In the genomic region with DNA sequence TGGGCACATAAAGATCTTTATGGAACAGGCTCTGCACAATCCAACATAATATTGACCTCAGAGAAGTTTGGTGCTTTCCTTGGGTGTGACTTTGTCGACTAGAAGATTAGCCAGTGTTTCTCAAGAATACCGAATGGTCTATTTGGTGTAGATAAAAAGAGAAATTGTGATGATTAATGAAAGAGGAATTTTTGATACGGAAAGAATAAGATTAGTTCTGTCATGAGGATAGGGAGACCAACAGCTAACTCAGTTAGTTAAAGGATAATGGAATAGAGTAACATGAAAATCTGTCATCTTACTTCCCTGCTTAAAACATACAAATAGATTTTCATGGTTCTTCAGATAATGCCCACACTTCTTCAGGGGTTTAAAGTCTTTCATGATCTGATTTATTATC, we compare ENCODE assay signal across 37 cellular contexts. TPM values are rescaled to one million over a fixed set of nuclear protein-coding genes. Genes with fewer than 3 reads are reported as not detected.
"Had no signal": no experiment of that assay in that cellular context is flagged by ENCODE, and none has a peak within 500 bp of the region (broad histone marks: within the 10 kb centered on the region; RNA-seq: fewer than 3 reads in every experiment).

No MANE protein-coding gene starts in this region.

- H3K4me1 ChIP-seq: adrenal gland, body of pancreas, esophagus muscularis mucosa, foreskin keratinocyte had no signal

- H3K36me3 Mint-ChIP-seq: activated CD8-positive, alpha-beta memory T cell treated with anti-CD3 and anti-CD28 coated beads, Interleukin-2, amount 10 ng/mL, durations not matched to agents 7 days and 5 days; activated naive CD4-positive, alpha-beta T cell treated with anti-CD3 and anti-CD28 coated beads, Interleukin-2, amount 50 U/mL, for 24 hours; activated naive CD8-positive, alpha-beta T cell treated with anti-CD3 and anti-CD28 coated beads for 36 hours had no signal

- H3K27ac ChIP-seq: adrenal gland, body of pancreas, esophagus muscularis mucosa, foreskin keratinocyte, gastrocnemius medialis, heart left ventricle, WERI-Rb-1 had no signal

- H3K4me1 Mint-ChIP-seq: activated B cell treated with CpG ODN at 0.5 μM for 24 hours; activated CD8-positive, alpha-beta memory T cell treated with anti-CD3 and anti-CD28 coated beads, Interleukin-2, amount 10 ng/mL, durations not matched to agents 7 days and 5 days; activated naive CD4-positive, alpha-beta T cell treated with anti-CD3 and anti-CD28 coated beads, Interleukin-2, amount 50 U/mL, for 24 hours; activated naive CD8-positive, alpha-beta T cell treated with anti-CD3 and anti-CD28 coated beads for 36 hours; activated naive CD8-positive, alpha-beta T cell treated with anti-CD3 and anti-CD28 coated beads, Interleukin-2, amount 50 U/mL, for 24 hours; T-helper 17 cell had no signal

- H3K4me3 Mint-ChIP-seq: activated B cell treated with CpG ODN at 0.5 μM for 24 hours; activated CD8-positive, alpha-beta memory T cell treated with anti-CD3 and anti-CD28 coated beads, Interleukin-2, amount 10 ng/mL, durations not matched to agents 7 days and 5 days; activated CD8-positive, alpha-beta T cell treated with anti-CD3 and anti-CD28 coated beads, Interleukin-2, amount 10 ng/mL, durations not matched to agents 7 days and 5 days; activated naive CD4-positive, alpha-beta T cell treated with anti-CD3 and anti-CD28 coated beads for 36 hours; activated naive CD4-positive, alpha-beta T cell treated with anti-CD3 and anti-CD28 coated beads, Interleukin-2, amount 50 U/mL, for 24 hours; activated naive CD8-positive, alpha-beta T cell treated with anti-CD3 and anti-CD28 coated beads for 36 hours; activated naive CD8-positive, alpha-beta T cell treated with anti-CD3 and anti-CD28 coated beads, Interleukin-2, amount 50 U/mL, for 24 hours; activated T-helper 1 cell treated with anti-CD3 and anti-CD28 coated beads, Interleukin-12 subunit alpha, Interleukin-12 subunit beta, Interleukin-2, Interleukin-4 antibody, amounts not matched to agents 30 ng/mL and 10 ng/mL and 1 ng/mL, durations not matched to agents 14 hours and 24 hours and 36 hours; effector memory CD8-positive, alpha-beta T cell; T-helper 17 cell; T-helper 2 cell treated with Interferon-gamma antibody and Interleukin-4, amounts not matched to agents 5 μg/mL and 100 μg/mL, for 36 hours had no signal

- H3K4me3 ChIP-seq: adrenal gland, body of pancreas, esophagus muscularis mucosa, gastrocnemius medialis, heart left ventricle had no signal

- H3K27me3 ChIP-seq: body of pancreas, esophagus muscularis mucosa, foreskin keratinocyte, gastrocnemius medialis had no signal

- ATAC-seq: activated CD4-positive, CD25-positive, alpha-beta regulatory T cell treated with anti-CD3 and anti-CD28 coated beads, Interleukin-2, amount 50 U/mL, for 24 hours; activated CD8-positive, alpha-beta memory T cell treated with anti-CD3 and anti-CD28 coated beads, Interleukin-2, amount 10 ng/mL, durations not matched to agents 7 days and 5 days; activated CD8-positive, alpha-beta T cell treated with anti-CD3 and anti-CD28 coated beads, Interleukin-2, amount 10 ng/mL, durations not matched to agents 7 days and 5 days; activated naive CD8-positive, alpha-beta T cell treated with anti-CD3 and anti-CD28 coated beads, Interleukin-2, amount 50 U/mL, for 24 hours; body of pancreas; effector memory CD8-positive, alpha-beta T cell; foreskin keratinocyte; gastrocnemius medialis; heart left ventricle; T-helper 17 cell had no signal

- DNase-seq: activated B cell treated with CpG ODN at 0.5 μM for 24 hours; activated CD4-positive, alpha-beta T cell treated with anti-CD3 and anti-CD28 coated beads for 48 hours; activated CD4-positive, alpha-beta T cell treated with anti-CD3 and anti-CD28 coated beads, Interleukin-2, amount 50 U/mL, for 1 hour; activated CD4-positive, alpha-beta T cell treated with anti-CD3 and anti-CD28 coated beads, Interleukin-2, amount 50 U/mL, for 48 hours; activated CD8-positive, alpha-beta memory T cell treated with anti-CD3 and anti-CD28 coated beads, Interleukin-2, amount 10 ng/mL, durations not matched to agents 7 days and 5 days; activated CD8-positive, alpha-beta memory T cell treated with anti-CD3 and anti-CD28 coated beads, Interleukin-2, amount 50 U/mL, for 4 hours; activated CD8-positive, alpha-beta T cell treated with anti-CD3 and anti-CD28 coated beads, Interleukin-2, amount 10 ng/mL, durations not matched to agents 7 days and 5 days; activated effector memory CD4-positive, alpha-beta T cell treated with anti-CD3 and anti-CD28 coated beads, Interleukin-2, amount 50 U/mL, for 16 hours; activated naive CD4-positive, alpha-beta T cell treated with anti-CD3 and anti-CD28 coated beads for 36 hours; activated naive CD8-positive, alpha-beta T cell treated with anti-CD3 and anti-CD28 coated beads for 36 hours; activated naive CD8-positive, alpha-beta T cell treated with anti-CD3 and anti-CD28 coated beads, Interleukin-2, amount 50 U/mL, for 24 hours; activated T-cell treated with anti-CD3 and anti-CD28 coated beads, Interleukin-2, amount 50 U/mL, for 1 hour; activated T-cell treated with anti-CD3 and anti-CD28 coated beads, Interleukin-2, amount 50 U/mL, for 48 hours; adrenal gland; amygdala; aorta; body of pancreas; caudate nucleus; cortex of kidney; dermis blood vessel endothelial cell; effector CD4-positive, alpha-beta T cell; effector memory CD8-positive, alpha-beta T cell; erythroblast; foreskin keratinocyte; gastrocnemius medialis; glutamatergic neuron; heart left ventricle; T-helper 17 cell; T1000; WERI-Rb-1 had no signal

- H3K27ac Mint-ChIP-seq: activated B cell treated with CpG ODN at 0.5 μM for 24 hours; activated CD8-positive, alpha-beta memory T cell treated with anti-CD3 and anti-CD28 coated beads, Interleukin-2, amount 10 ng/mL, durations not matched to agents 7 days and 5 days; activated CD8-positive, alpha-beta T cell treated with anti-CD3 and anti-CD28 coated beads, Interleukin-2, amount 10 ng/mL, durations not matched to agents 7 days and 5 days; activated naive CD4-positive, alpha-beta T cell treated with anti-CD3 and anti-CD28 coated beads for 36 hours; activated naive CD4-positive, alpha-beta T cell treated with anti-CD3 and anti-CD28 coated beads, Interleukin-2, amount 50 U/mL, for 24 hours; activated naive CD8-positive, alpha-beta T cell treated with anti-CD3 and anti-CD28 coated beads for 36 hours; activated naive CD8-positive, alpha-beta T cell treated with anti-CD3 and anti-CD28 coated beads, Interleukin-2, amount 50 U/mL, for 24 hours; activated T-helper 1 cell treated with anti-CD3 and anti-CD28 coated beads, Interleukin-12 subunit alpha, Interleukin-12 subunit beta, Interleukin-2, Interleukin-4 antibody, amounts not matched to agents 30 ng/mL and 10 ng/mL and 1 ng/mL, durations not matched to agents 14 hours and 24 hours and 36 hours; activated T-helper 2 cell treated with anti-CD3 and anti-CD28 coated beads, Interferon-gamma antibody, Interleukin-2, Interleukin-4, amounts not matched to agents 10 μg/mL and 5 μg/mL and 100 μg/mL, durations not matched to agents 14 hours and 24 hours and 36 hours; effector memory CD8-positive, alpha-beta T cell; T-helper 17 cell; T-helper 2 cell treated with Interferon-gamma antibody and Interleukin-4, amounts not matched to agents 5 μg/mL and 100 μg/mL, for 36 hours had no signal

- H3K36me3 ChIP-seq: adrenal gland, esophagus muscularis mucosa, gastrocnemius medialis, heart left ventricle, WERI-Rb-1 had no signal

- H3K9me3 ChIP-seq: adrenal gland, body of pancreas, esophagus muscularis mucosa, gastrocnemius medialis, heart left ventricle had no signal

- H3K9me3 Mint-ChIP-seq: activated B cell treated with CpG ODN at 0.5 μM for 24 hours; activated naive CD4-positive, alpha-beta T cell treated with anti-CD3 and anti-CD28 coated beads for 36 hours; activated naive CD4-positive, alpha-beta T cell treated with anti-CD3 and anti-CD28 coated beads, Interleukin-2, amount 50 U/mL, for 24 hours; activated naive CD8-positive, alpha-beta T cell treated with anti-CD3 and anti-CD28 coated beads, Interleukin-2, amount 50 U/mL, for 24 hours; activated T-helper 1 cell treated with anti-CD3 and anti-CD28 coated beads, Interleukin-12 subunit alpha, Interleukin-12 subunit beta, Interleukin-2, Interleukin-4 antibody, amounts not matched to agents 30 ng/mL and 10 ng/mL and 1 ng/mL, durations not matched to agents 14 hours and 24 hours and 36 hours; activated T-helper 2 cell treated with anti-CD3 and anti-CD28 coated beads, Interferon-gamma antibody, Interleukin-2, Interleukin-4, amounts not matched to agents 10 μg/mL and 5 μg/mL and 100 μg/mL, durations not matched to agents 14 hours and 24 hours and 36 hours; effector memory CD8-positive, alpha-beta T cell; T-helper 2 cell treated with Interferon-gamma antibody and Interleukin-4, amounts not matched to agents 5 μg/mL and 100 μg/mL, for 36 hours had no signal

RNA-seq across cellular contexts. Expression of gene PTPRO, which starts 24.2 kb away (rescaled TPM):
- total RNA-seq: activated CD8-positive, alpha-beta memory T cell treated with anti-CD3 and anti-CD28 coated beads for 36 hours; dermis blood vessel endothelial cell had no signal
